17 cellular contexts compared by ENCODE assay signal in genomic region chr3:45273681-45274515, GRCh38. TPM values are rescaled to one million over a fixed set of nuclear protein-coding genes. Genes with fewer than 3 reads are reported as not detected.
DNase-seq lines count a peak whose midpoint lies in the region; ATAC-seq and TF ChIP-seq lines count a peak whose summit lies in the region.
"Had no signal": no experiment of that assay in that cellular context is flagged by ENCODE, and none has a peak within 500 bp of the region (broad histone marks: within the 10 kb centered on the region; RNA-seq: fewer than 3 reads in every experiment).

No MANE protein-coding gene starts in this region.

- POLR2A ChIA-PET in A673 (lab: Charles Lee; ENCODE audit: low non-redundant PET): no interaction called here

- H3K27me3 ChIP-seq in A673 (replicated peaks; ENCODE audit: insufficient read depth, low read depth, low read length, poor library complexity): no peaks in the 10 kb centered on the region
- H3K27me3 ChIP-seq: hepatocyte had no signal

- no peaks in the 10 kb centered on the region for H3K4me1 Mint-ChIP-seq in T-helper 17 cell
- H3K4me1 Mint-ChIP-seq: CD4-positive, alpha-beta memory T cell had no signal

- H3K27me3 Mint-ChIP-seq in T-helper 17 cell: peaks cover 49% of the 10 kb centered on the region

- H3K4me3 ChIP-seq in foreskin fibroblast (ENCODE audit: low read depth in 1 of 2, low read length in 2 of 2): no peak overlapping the region
- no peak overlapping the region for H3K4me3 ChIP-seq in A673 (ENCODE audit: low read depth, low read length, poor library complexity, severe bottlenecking)
- H3K4me3 ChIP-seq: hepatocyte had no signal

- H3K4me1 ChIP-seq in A673 (ENCODE audit: insufficient read depth, low read length, poor library complexity, severe bottlenecking): no peaks in the 10 kb centered on the region

- peaks cover 8% of the 10 kb centered on the region for H3K9me3 ChIP-seq in T-helper 17 cell (ENCODE audit: control insufficient read depth, low read length, poor library complexity, severe bottlenecking)
- H3K9me3 ChIP-seq in A673 (ENCODE audit: low read depth, low read length, poor library complexity, severe bottlenecking): no peaks in the 10 kb centered on the region

- no peak overlapping the region for H3K27ac Mint-ChIP-seq in T-helper 17 cell
- H3K27ac Mint-ChIP-seq: activated T-helper 1 cell treated with anti-CD3 and anti-CD28 coated beads, Interleukin-12 subunit alpha, Interleukin-12 subunit beta, Interleukin-2, Interleukin-4 antibody, amounts not matched to agents 30 ng/mL and 10 ng/mL and 1 ng/mL, durations not matched to agents 14 hours and 24 hours and 36 hours; CD4-positive, alpha-beta memory T cell; nephron progenitor cell; stimulated activated naive CD8-positive, alpha-beta T cell treated with anti-CD3 and anti-CD28 coated beads, Interleukin-15, Interleukin-2, amounts not matched to agents 100 ng/mL and 50 ng/mL, for 24 hours had no signal

- intact Hi-C loops in A673 (cut with micrococcal nuclease; ENCODE audit: unreplicated experiment): no loop called here

- H3K4me3 Mint-ChIP-seq in T-helper 17 cell: no peak overlapping the region
- H3K4me3 Mint-ChIP-seq: activated T-helper 1 cell treated with anti-CD3 and anti-CD28 coated beads, Interleukin-12 subunit alpha, Interleukin-12 subunit beta, Interleukin-2, Interleukin-4 antibody, amounts not matched to agents 30 ng/mL and 10 ng/mL and 1 ng/mL, durations not matched to agents 14 hours and 24 hours and 36 hours; CD4-positive, alpha-beta memory T cell; nephron progenitor cell; stimulated activated naive CD8-positive, alpha-beta T cell treated with anti-CD3 and anti-CD28 coated beads, Interleukin-15, Interleukin-2, amounts not matched to agents 100 ng/mL and 50 ng/mL, for 24 hours had no signal

- no peak for ATAC-seq in T-helper 17 cell
- ATAC-seq in GM18907 (IDR thresholded peaks at IDR 0.05; ENCODE audit: unreplicated experiment): no peak
- ATAC-seq: right cardiac atrium had no signal

- no peak overlapping the region for H3K27ac ChIP-seq in A673 (ENCODE audit: low read depth, low read length, poor library complexity, severe bottlenecking)
- H3K27ac ChIP-seq: hepatocyte had no signal

- BruUV-seq in A673 (replicated peaks; lab: Mats Ljungman, UMichigan): no TSS peak

- CTCF ChIA-PET in A673 (lab: Charles Lee): no interaction called here

- TF ChIP-seq CTCF in foreskin fibroblast (IDR thresholded peaks at IDR 0.05; ENCODE audit: low read depth, low read length) (no peak), A673 (conservative IDR thresholded peaks at IDR 0.05; ENCODE audit: low read depth, low read length) (no peak)

- H3K36me3 ChIP-seq in A673 (ENCODE audit: insufficient read depth, low read length, poor library complexity, severe bottlenecking): no peaks in the 10 kb centered on the region

- H3K36me3 Mint-ChIP-seq in T-helper 17 cell (ENCODE audit: low read depth): peaks cover 8% of the 10 kb centered on the region
- H3K36me3 Mint-ChIP-seq: CD4-positive, alpha-beta memory T cell had no signal

- DNase-seq in AG20443 (ENCODE audit: low spot score): peak; percentile 28
- DNase-seq in GM04504 (ENCODE audit: low read depth): peak; percentile 14
- peak; percentile 46 for DNase-seq in RPMI7951 (ENCODE audit: low read depth)
- DNase-seq in foreskin fibroblast: peak; percentile 14 to 43
- DNase-seq in T-helper 17 cell: no peak
- DNase-seq in A673 (ENCODE audit: low spot score): no peak
- no peak for DNase-seq in activated CD4-positive, alpha-beta T cell treated with anti-CD3 and anti-CD28 coated beads for 1 hour
- DNase-seq: activated CD4-positive, alpha-beta T cell treated with anti-CD3 and anti-CD28 coated beads, Interleukin-2, amount 50 U/mL, for 1 hour; CD4-positive, alpha-beta memory T cell; NCI-H187 treated with DMSO at 0.1 percent for 48 hours; nephron progenitor cell; right cardiac atrium; stimulated activated CD4-positive, alpha-beta T cell treated with anti-CD3 and anti-CD28 coated beads, Interleukin-4, amount 100 ng/mL, for 24 hours had no signal

RNA-seq across cellular contexts. Expression of gene TMEM158, which starts 47.8 kb away (rescaled TPM):
- 152 and 160 TPM in 2 replicates for total RNA-seq in RPMI7951 (2014; rRNA removed; shearing (Covaris generic))
- total RNA-seq in T-helper 17 cell: 1 to 10 TPM in 1 of 2 donors, under 1 TPM in 1; 0.25 to 6.5 TPM
- total RNA-seq in A673 (2021): 6.1 and 7.2 TPM in 2 replicates
- total RNA-seq: CD4-positive, alpha-beta memory T cell had no signal

Comparison
In these comparisons a context has a peak if more than half of its experiments do, and no peak if none do; other contexts are left out.
1. DNase-seq: peak in AG20443 (single experiment), GM04504 (single experiment), RPMI7951 (single experiment) and foreskin fibroblast (2 of 2); none in T-helper 17 cell (0 of 3), A673 (single experiment) and activated CD4-positive, alpha-beta T cell treated with anti-CD3 and anti-CD28 coated beads for 1 hour (single experiment).
2. RNA of gene TMEM158, which starts 47.8 kb away (total RNA-seq): 152 to 160 TPM in RPMI7951; 0.25 to 6.5 TPM in T-helper 17 cell and 6.1 to 7.2 TPM in A673; every median in the first group is over 10 times any median in the second.